ENCODE assay signal across 8 cellular contexts in genomic region chr14:49303952-49304516, GRCh38.
A peak's percentile ranks its signal among the peaks of the same experiment; 100 is the strongest.
DNase-seq lines count a peak whose midpoint lies in the region; ATAC-seq, FAIRE-seq and TF ChIP-seq lines count a peak whose summit lies in the region.

No MANE protein-coding gene starts in this region.

- no peak for ATAC-seq in HG03280 (IDR thresholded peaks at IDR 0.05; ENCODE audit: unreplicated experiment)
- no peak for ATAC-seq in GM21390 (IDR thresholded peaks at IDR 0.05; ENCODE audit: unreplicated experiment)
- no peak for ATAC-seq in natural killer cell
- ATAC-seq in HG02981 (IDR thresholded peaks at IDR 0.05; ENCODE audit: unreplicated experiment), result no peak

- TF ChIP-seq POLR2A in H54 (IDR thresholded peaks at IDR 0.05; ENCODE audit: low read depth, low read length), result no peak

- intact Hi-C loops in natural killer cell (cut with micrococcal nuclease), result no loop called here

- H3K9me3 Mint-ChIP-seq in natural killer cell, result no peaks in the 10 kb centered on the region

- H3K27ac Mint-ChIP-seq in natural killer cell, result no peak overlapping the region

- DNase-seq in H54 (ENCODE audit: insufficient read length, low spot score) (peak; percentile 2), NCI-H345 (lab: John Stamatoyannopoulos, UW) (peak; percentile 70), cerebellar cortex (ENCODE audit: low spot score) (peak; percentile 5), mucosa of gallbladder (ENCODE audit: low spot score) (peak; percentile 41), natural killer cell (no peak)

- H3K4me1 Mint-ChIP-seq in natural killer cell, result no peaks in the 10 kb centered on the region

- no peak for TF ChIP-seq CTCF in natural killer cell (IDR thresholded peaks at IDR 0.05)

- H3K36me3 Mint-ChIP-seq in natural killer cell, result no peaks in the 10 kb centered on the region

- H3K27me3 Mint-ChIP-seq in natural killer cell (ENCODE audit: low read depth in 2 of 2), result peaks cover 2 to 5% of the 10 kb centered on the region in 2 donors

- FAIRE-seq in H54 (lab: Jason Lieb, UNC), result no peak

- H3K4me3 Mint-ChIP-seq in natural killer cell, result no peak overlapping the region
